ENCODE assay signal across 1 cellular context in the genomic region with DNA sequence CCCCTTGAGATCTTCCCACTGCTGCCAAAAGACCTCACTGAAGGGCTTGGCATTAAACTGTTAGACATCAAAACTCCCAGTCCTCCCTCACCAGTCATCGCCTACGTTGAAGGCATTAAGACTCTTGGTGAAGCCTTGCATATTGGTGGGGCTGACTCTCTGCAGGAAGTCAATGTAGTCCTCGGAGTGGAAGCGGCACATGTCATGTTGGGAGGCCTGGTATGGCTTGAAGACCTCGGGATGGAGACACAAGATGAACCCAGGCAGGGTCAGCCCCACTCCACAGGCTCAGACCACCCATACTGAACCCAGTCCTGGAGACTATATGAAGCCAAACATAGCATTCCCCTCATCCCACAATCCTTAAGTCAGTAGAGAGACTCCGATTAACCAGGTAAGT.
TF ChIP-seq lines count a peak whose summit lies in the region.

No MANE protein-coding gene starts in this region.

TF ChIP-seq in WTC11, 78 proteins besides CTCF, POLR2A, EP300 and RAD21 (continued from another document):
- TF ChIP-seq, protein P1, sequence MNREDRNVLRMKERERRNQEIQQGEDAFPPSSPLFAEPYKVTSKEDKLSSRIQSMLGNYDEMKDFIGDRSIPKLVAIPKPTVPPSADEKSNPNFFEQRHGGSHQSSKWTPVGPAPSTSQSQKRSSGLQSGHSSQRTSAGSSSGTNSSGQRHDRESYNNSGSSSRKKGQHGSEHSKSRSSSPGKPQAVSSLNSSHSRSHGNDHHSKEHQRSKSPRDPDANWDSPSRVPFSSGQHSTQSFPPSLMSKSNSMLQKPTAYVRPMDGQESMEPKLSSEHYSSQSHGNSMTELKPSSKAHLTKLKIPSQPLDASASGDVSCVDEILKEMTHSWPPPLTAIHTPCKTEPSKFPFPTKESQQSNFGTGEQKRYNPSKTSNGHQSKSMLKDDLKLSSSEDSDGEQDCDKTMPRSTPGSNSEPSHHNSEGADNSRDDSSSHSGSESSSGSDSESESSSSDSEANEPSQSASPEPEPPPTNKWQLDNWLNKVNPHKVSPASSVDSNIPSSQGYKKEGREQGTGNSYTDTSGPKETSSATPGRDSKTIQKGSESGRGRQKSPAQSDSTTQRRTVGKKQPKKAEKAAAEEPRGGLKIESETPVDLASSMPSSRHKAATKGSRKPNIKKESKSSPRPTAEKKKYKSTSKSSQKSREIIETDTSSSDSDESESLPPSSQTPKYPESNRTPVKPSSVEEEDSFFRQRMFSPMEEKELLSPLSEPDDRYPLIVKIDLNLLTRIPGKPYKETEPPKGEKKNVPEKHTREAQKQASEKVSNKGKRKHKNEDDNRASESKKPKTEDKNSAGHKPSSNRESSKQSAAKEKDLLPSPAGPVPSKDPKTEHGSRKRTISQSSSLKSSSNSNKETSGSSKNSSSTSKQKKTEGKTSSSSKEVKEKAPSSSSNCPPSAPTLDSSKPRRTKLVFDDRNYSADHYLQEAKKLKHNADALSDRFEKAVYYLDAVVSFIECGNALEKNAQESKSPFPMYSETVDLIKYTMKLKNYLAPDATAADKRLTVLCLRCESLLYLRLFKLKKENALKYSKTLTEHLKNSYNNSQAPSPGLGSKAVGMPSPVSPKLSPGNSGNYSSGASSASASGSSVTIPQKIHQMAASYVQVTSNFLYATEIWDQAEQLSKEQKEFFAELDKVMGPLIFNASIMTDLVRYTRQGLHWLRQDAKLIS (CRISPR knock-in tag; IDR thresholded peaks at IDR 0.05; ENCODE audit: borderline replicate concordance) = no peak
- TF ChIP-seq SP1 (CRISPR knock-in tag; conservative IDR thresholded peaks at IDR 0.05) = no peak
- TF ChIP-seq NFATC4 (CRISPR knock-in tag; IDR thresholded peaks at IDR 0.05) = no peak
- no peak for TF ChIP-seq SMAD4 (CRISPR knock-in tag; IDR thresholded peaks at IDR 0.05)
- TF ChIP-seq RORB (CRISPR knock-in tag; IDR thresholded peaks at IDR 0.05) = no peak
- no peak for TF ChIP-seq OVOL2 (CRISPR knock-in tag; IDR thresholded peaks at IDR 0.05; ENCODE audit: borderline replicate concordance)
- TF ChIP-seq PRRX2 (CRISPR knock-in tag; IDR thresholded peaks at IDR 0.05) = no peak
- TF ChIP-seq NFE2L1 (CRISPR knock-in tag; IDR thresholded peaks at IDR 0.05) = no peak
- no peak for TF ChIP-seq ATF1 (CRISPR knock-in tag; IDR thresholded peaks at IDR 0.05)
- no peak for TF ChIP-seq TEAD1 (CRISPR knock-in tag; IDR thresholded peaks at IDR 0.05)
- TF ChIP-seq, protein P2, sequence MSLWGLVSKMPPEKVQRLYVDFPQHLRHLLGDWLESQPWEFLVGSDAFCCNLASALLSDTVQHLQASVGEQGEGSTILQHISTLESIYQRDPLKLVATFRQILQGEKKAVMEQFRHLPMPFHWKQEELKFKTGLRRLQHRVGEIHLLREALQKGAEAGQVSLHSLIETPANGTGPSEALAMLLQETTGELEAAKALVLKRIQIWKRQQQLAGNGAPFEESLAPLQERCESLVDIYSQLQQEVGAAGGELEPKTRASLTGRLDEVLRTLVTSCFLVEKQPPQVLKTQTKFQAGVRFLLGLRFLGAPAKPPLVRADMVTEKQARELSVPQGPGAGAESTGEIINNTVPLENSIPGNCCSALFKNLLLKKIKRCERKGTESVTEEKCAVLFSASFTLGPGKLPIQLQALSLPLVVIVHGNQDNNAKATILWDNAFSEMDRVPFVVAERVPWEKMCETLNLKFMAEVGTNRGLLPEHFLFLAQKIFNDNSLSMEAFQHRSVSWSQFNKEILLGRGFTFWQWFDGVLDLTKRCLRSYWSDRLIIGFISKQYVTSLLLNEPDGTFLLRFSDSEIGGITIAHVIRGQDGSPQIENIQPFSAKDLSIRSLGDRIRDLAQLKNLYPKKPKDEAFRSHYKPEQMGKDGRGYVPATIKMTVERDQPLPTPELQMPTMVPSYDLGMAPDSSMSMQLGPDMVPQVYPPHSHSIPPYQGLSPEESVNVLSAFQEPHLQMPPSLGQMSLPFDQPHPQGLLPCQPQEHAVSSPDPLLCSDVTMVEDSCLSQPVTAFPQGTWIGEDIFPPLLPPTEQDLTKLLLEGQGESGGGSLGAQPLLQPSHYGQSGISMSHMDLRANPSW (CRISPR knock-in tag; conservative IDR thresholded peaks at IDR 0.05; ENCODE audit: low read depth) = no peak
- TF ChIP-seq, protein P3, sequence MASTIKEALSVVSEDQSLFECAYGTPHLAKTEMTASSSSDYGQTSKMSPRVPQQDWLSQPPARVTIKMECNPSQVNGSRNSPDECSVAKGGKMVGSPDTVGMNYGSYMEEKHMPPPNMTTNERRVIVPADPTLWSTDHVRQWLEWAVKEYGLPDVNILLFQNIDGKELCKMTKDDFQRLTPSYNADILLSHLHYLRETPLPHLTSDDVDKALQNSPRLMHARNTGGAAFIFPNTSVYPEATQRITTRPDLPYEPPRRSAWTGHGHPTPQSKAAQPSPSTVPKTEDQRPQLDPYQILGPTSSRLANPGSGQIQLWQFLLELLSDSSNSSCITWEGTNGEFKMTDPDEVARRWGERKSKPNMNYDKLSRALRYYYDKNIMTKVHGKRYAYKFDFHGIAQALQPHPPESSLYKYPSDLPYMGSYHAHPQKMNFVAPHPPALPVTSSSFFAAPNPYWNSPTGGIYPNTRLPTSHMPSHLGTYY (CRISPR knock-in tag; IDR thresholded peaks at IDR 0.05) = no peak
- no peak for TF ChIP-seq CREB1 (CRISPR knock-in tag; IDR thresholded peaks at IDR 0.05)
- no peak for TF ChIP-seq TCF7 (CRISPR knock-in tag; IDR thresholded peaks at IDR 0.05; ENCODE audit: low read depth)
- TF ChIP-seq SMAD3 (CRISPR knock-in tag; IDR thresholded peaks at IDR 0.05; ENCODE audit: borderline replicate concordance) = no peak
